Comparison of ENCODE assay signal across 7 cellular contexts in genomic region chr12:6970096-6970527, GRCh38. TPM values are rescaled to one million over a fixed set of nuclear protein-coding genes. Genes with fewer than 3 reads are reported as not detected.
DNase-seq lines count a peak whose midpoint lies in the region; ATAC-seq and TF ChIP-seq lines count a peak whose summit lies in the region.
"Had no signal": no experiment of that assay in that cellular context is flagged by ENCODE, and none has a peak within 500 bp of the region (broad histone marks: within the 10 kb centered on the region; RNA-seq: fewer than 3 reads in every experiment).

No MANE protein-coding gene starts in this region.

- peaks cover 20 to 77% (median 47%) of the 10 kb centered on the region in 6 donors for H3K4me1 ChIP-seq in spleen

- H3K36me3 ChIP-seq in spleen = peaks cover 2 to 72% (median 52%) of the 10 kb centered on the region in 6 donors

- H3K27ac ChIP-seq in epithelial cell of prostate (peak overlapping the region; percentile 95), spleen (peak overlapping the region; percentile 86 to 95 (median 94))

- TF ChIP-seq POLR2A in GM18505 (IDR thresholded peaks at IDR 0.05; ENCODE audit: borderline replicate concordance, extremely low read depth, insufficient read depth, insufficient read length) (no peak), spleen (IDR thresholded peaks at IDR 0.05) (no peak)

- 1% methylated on average over 31 of the region's 31 CpGs for WGBS in spleen, 5 donors

- H3K9me3 Mint-ChIP-seq in IgD-negative memory B cell = no peaks in the 10 kb centered on the region

- peaks cover 3% of the 10 kb centered on the region for H3K36me3 Mint-ChIP-seq in IgD-negative memory B cell

- no peak for TF ChIP-seq CTCF in spleen (IDR thresholded peaks at IDR 0.05 in 8 of 11, conservative IDR thresholded peaks at IDR 0.05 in 3 of 11)

- H3K27me3 ChIP-seq in spleen (replicated peaks in 1 of 7) = no peaks in the 10 kb centered on the region

- peak overlapping the region; percentile 94 to 100 (median 100) for H3K4me3 Mint-ChIP-seq in IgD-negative memory B cell

- peak overlapping the region; percentile 90 to 99 (median 99) for H3K27ac Mint-ChIP-seq in IgD-negative memory B cell

- peak; percentile 3 for ATAC-seq in GM18505 (IDR thresholded peaks at IDR 0.05; ENCODE audit: unreplicated experiment)
- no peak for ATAC-seq in HG03108 (IDR thresholded peaks at IDR 0.05; ENCODE audit: unreplicated experiment)
- ATAC-seq in HG02870 (IDR thresholded peaks at IDR 0.05; ENCODE audit: unreplicated experiment) = no peak

- no peaks in the 10 kb centered on the region for H3K9me3 ChIP-seq in spleen

- H3K4me3 ChIP-seq in spleen = peak overlapping the region; percentile 80 to 98 (median 86)

- no peak for DNase-seq in epithelial cell of prostate (ENCODE audit: low read depth, low spot score)
- DNase-seq in spleen = no peak

- H3K4me1 Mint-ChIP-seq in IgD-negative memory B cell = peaks cover 26 to 29% (median 28%) of the 10 kb centered on the region in 3 donors

- intact Hi-C loops in spleen (cut with DNase I; ENCODE audit: low total_unique reads) = loop anchor here (10.0 kb wide), 1 partner anchor 55 kb away; no protein-coding TSS in a partner anchor

- no peaks in the 10 kb centered on the region for H3K27me3 Mint-ChIP-seq in IgD-negative memory B cell

RNA-seq across cellular contexts. Expression of gene PHB2, which starts 0.4 kb away (rescaled TPM):
- 123 TPM for polyA plus RNA-seq in IgD-negative memory B cell
- 100 to 1,000 TPM; 127 to 143 (median 133) TPM for total RNA-seq in spleen
- 100 to 1,000 TPM; 166 to 199 (median 177) TPM for polyA plus RNA-seq in spleen

RNA-seq across cellular contexts. Expression of gene EMG1, which starts 0.6 kb away (rescaled TPM):
- polyA plus RNA-seq in IgD-negative memory B cell (62.0 TPM), spleen (10 to 100 TPM; 23.6 to 38.3 (median 37.1) TPM)
- total RNA-seq in spleen = 10 to 100 TPM; 19.9 to 56.3 (median 44.0) TPM

RNA-seq across cellular contexts. Expression of gene PTPN6, which starts 19.0 kb away (rescaled TPM):
- polyA plus RNA-seq in IgD-negative memory B cell (1,038 TPM), spleen (100 to 1,000 TPM; 398 to 713 (median 604) TPM)
- total RNA-seq in spleen = 100 to 1,000 TPM; 314 to 431 (median 423) TPM

RNA-seq across cellular contexts. Expression of gene C12orf57, which starts 26.3 kb away (rescaled TPM):
- polyA plus RNA-seq in IgD-negative memory B cell (141 TPM), spleen (100 to 1,000 TPM; 181 to 323 (median 242) TPM)
- 100 to 1,000 TPM in 6 of 7 donors, 10 to 100 TPM in 1; 79.2 to 364 (median 116) TPM for total RNA-seq in spleen

RNA-seq across cellular contexts. Expression of gene RNU7-1, which starts 26.5 kb away (rescaled TPM):
- polyA plus RNA-seq in IgD-negative memory B cell = not detected
- not detected for total RNA-seq in spleen
- not detected for polyA plus RNA-seq in spleen
- total RNA-seq: T-helper 2 cell treated with Interferon-gamma antibody and Interleukin-4, amounts not matched to agents 100 ng/mL and 5 ng/mL, for 36 hours had no signal
